ENCODE assay signal across 20 cellular contexts in the genomic region with DNA sequence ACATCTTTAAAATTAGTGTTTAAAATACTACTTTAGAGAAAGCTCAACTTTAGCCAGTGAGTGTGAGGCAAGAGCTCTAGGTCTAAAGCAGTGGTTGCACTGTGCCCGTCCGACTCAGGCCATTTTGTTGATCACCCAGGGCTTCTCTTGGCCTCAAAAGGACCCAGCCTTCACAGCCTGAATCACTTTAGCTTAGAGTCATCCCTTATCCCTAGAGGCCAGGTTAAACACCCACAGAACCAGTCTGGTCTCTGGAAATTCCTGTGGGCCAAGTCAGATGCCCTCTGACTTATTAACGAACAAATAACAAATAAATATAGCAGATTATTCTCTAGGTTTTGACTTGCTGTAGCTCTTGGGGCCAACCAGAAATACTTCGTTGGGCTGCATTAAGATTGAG.
DNase-seq lines count a peak whose midpoint lies in the region; ATAC-seq and TF ChIP-seq lines count a peak whose summit lies in the region.
"Had no signal": no experiment of that assay in that cellular context is flagged by ENCODE, and none has a peak within 500 bp of the region (broad histone marks: within the 10 kb centered on the region; RNA-seq: fewer than 3 reads in every experiment).

No MANE protein-coding gene starts in this region.

- no peak overlapping the region for H3K27ac Mint-ChIP-seq in MCF 10A (ENCODE audit: low read depth, unreplicated experiment)
- no peak overlapping the region for H3K27ac Mint-ChIP-seq in activated naive CD4-positive, alpha-beta T cell treated with anti-CD3 and anti-CD28 coated beads for 36 hours
- H3K27ac Mint-ChIP-seq: CD4-positive, alpha-beta memory T cell; naive thymus-derived CD8-positive, alpha-beta T cell; stimulated activated naive CD8-positive, alpha-beta T cell treated with anti-CD3 and anti-CD28 coated beads, Interleukin-15, amount 100 ng/mL, for 72 hours had no signal

- no peak for TF ChIP-seq POLR2A in breast epithelium (IDR thresholded peaks at IDR 0.05)

- H3K27me3 ChIP-seq in breast epithelium, result no peaks in the 10 kb centered on the region
- H3K27me3 ChIP-seq: gastroesophageal sphincter had no signal

- H3K36me3 ChIP-seq in breast epithelium, result no peaks in the 10 kb centered on the region
- H3K36me3 ChIP-seq: gastroesophageal sphincter, lower lobe of right lung had no signal

- no peaks in the 10 kb centered on the region for H3K9me3 ChIP-seq in breast epithelium
- H3K9me3 ChIP-seq: gastroesophageal sphincter, lower lobe of right lung had no signal

- H3K4me1 ChIP-seq in breast epithelium, result no peaks in the 10 kb centered on the region
- H3K4me1 ChIP-seq: gastroesophageal sphincter, lower lobe of right lung had no signal

- no peak overlapping the region for H3K4me3 Mint-ChIP-seq in MCF 10A (ENCODE audit: unreplicated experiment)
- no peak overlapping the region for H3K4me3 Mint-ChIP-seq in activated naive CD4-positive, alpha-beta T cell treated with anti-CD3 and anti-CD28 coated beads for 36 hours
- H3K4me3 Mint-ChIP-seq: CD4-positive, alpha-beta memory T cell; naive thymus-derived CD8-positive, alpha-beta T cell; stimulated activated naive CD8-positive, alpha-beta T cell treated with anti-CD3 and anti-CD28 coated beads, Interleukin-15, amount 100 ng/mL, for 72 hours had no signal

- ATAC-seq in GM21786 (IDR thresholded peaks at IDR 0.05; ENCODE audit: unreplicated experiment) (no peak), HG03457 (IDR thresholded peaks at IDR 0.05; ENCODE audit: unreplicated experiment) (no peak)
- ATAC-seq: gastroesophageal sphincter; naive thymus-derived CD8-positive, alpha-beta T cell; stimulated activated naive CD8-positive, alpha-beta T cell treated with anti-CD3 and anti-CD28 coated beads, Interleukin-15, amount 100 ng/mL, for 72 hours had no signal

- DNase-seq in MCF 10A (ENCODE audit: unreplicated experiment), result peak; percentile 23
- no peak for DNase-seq in breast epithelium (ENCODE audit: low spot score in 2 of 2)
- DNase-seq in astrocyte of the spinal cord (ENCODE audit: low read depth, low spot score), result peak; percentile 51
- peak; percentile 77 to 78 for DNase-seq in foreskin fibroblast
- peak; percentile 49 for DNase-seq in ureter (ENCODE audit: low spot score)
- DNase-seq in activated naive CD4-positive, alpha-beta T cell treated with anti-CD3 and anti-CD28 coated beads for 36 hours, result no peak
- DNase-seq: 8988T; activated CD4-positive, CD25-positive, alpha-beta regulatory T cell treated with anti-CD3 and anti-CD28 coated beads, Interleukin-2, amount 50 U/mL, for 72 hours; activated gamma-delta T cell treated with Interleukin-2 at 50 U/mL for 16 hours; CD4-positive, alpha-beta memory T cell; DND-41; Karpas-422; lower lobe of right lung; naive thymus-derived CD8-positive, alpha-beta T cell; SHP77 treated with DMSO at 0.1 percent for 48 hours; stimulated activated naive CD8-positive, alpha-beta T cell treated with anti-CD3 and anti-CD28 coated beads, Interleukin-15, amount 100 ng/mL, for 72 hours; T-helper 9 cell had no signal

- H3K27me3 Mint-ChIP-seq in MCF 10A (ENCODE audit: insufficient read depth, unreplicated experiment), result no peaks in the 10 kb centered on the region
- no peaks in the 10 kb centered on the region for H3K27me3 Mint-ChIP-seq in activated naive CD4-positive, alpha-beta T cell treated with anti-CD3 and anti-CD28 coated beads for 36 hours (ENCODE audit: low read depth)

- intact Hi-C loops in MCF 10A (cut with micrococcal nuclease), result no loop called here
- intact Hi-C loops in breast epithelium (cut with DNase I; ENCODE audit: low total_unique reads), result no loop called here
- intact Hi-C loops in activated naive CD4-positive, alpha-beta T cell treated with anti-CD3 and anti-CD28 coated beads for 36 hours (cut with micrococcal nuclease), result no loop called here

- in situ Hi-C loops in astrocyte of the spinal cord (cut with HindIII; ENCODE audit: low sequenced_read_pairs), result no loop called here

- TF ChIP-seq CTCF in MCF 10A (IDR thresholded peaks at IDR 0.05; ENCODE audit: unreplicated experiment), result no peak
- no peak for TF ChIP-seq CTCF in breast epithelium (IDR thresholded peaks at IDR 0.05)
- no peak for TF ChIP-seq CTCF in astrocyte of the spinal cord (IDR thresholded peaks at IDR 0.05; ENCODE audit: low read depth, low read length)
- no peak for TF ChIP-seq CTCF in foreskin fibroblast (IDR thresholded peaks at IDR 0.05; ENCODE audit: low read depth, low read length)

- peaks cover 19% of the 10 kb centered on the region for H3K36me3 Mint-ChIP-seq in MCF 10A (ENCODE audit: insufficient read depth, unreplicated experiment)
- H3K36me3 Mint-ChIP-seq in activated naive CD4-positive, alpha-beta T cell treated with anti-CD3 and anti-CD28 coated beads for 36 hours (ENCODE audit: low read depth), result peaks cover 5% of the 10 kb centered on the region
- H3K36me3 Mint-ChIP-seq: CD4-positive, alpha-beta memory T cell had no signal

- CTCF ChIA-PET in MCF 10A (lab: Yijun Ruan, JAX), result interaction anchor here (1.5 kb wide), 1 partner anchor 128 kb away, joined by 3 read pairs; no protein-coding TSS in a partner anchor
- CTCF ChIA-PET in activated naive CD4-positive, alpha-beta T cell treated with anti-CD3 and anti-CD28 coated beads for 36 hours (lab: Charles Lee), result no interaction called here

- H3K4me3 ChIP-seq in breast epithelium, result no peak overlapping the region
- H3K4me3 ChIP-seq in astrocyte of the spinal cord (ENCODE audit: low read depth, low read length), result no peak overlapping the region
- no peak overlapping the region for H3K4me3 ChIP-seq in foreskin fibroblast (ENCODE audit: low read depth in 1 of 2, low read length in 2 of 2)
- H3K4me3 ChIP-seq: gastroesophageal sphincter, lower lobe of right lung had no signal

- no peak overlapping the region for H3K27ac ChIP-seq in breast epithelium
- H3K27ac ChIP-seq: gastroesophageal sphincter, lower lobe of right lung had no signal

- peaks cover 16% of the 10 kb centered on the region for H3K4me1 Mint-ChIP-seq in MCF 10A (ENCODE audit: insufficient read depth, unreplicated experiment)
- no peaks in the 10 kb centered on the region for H3K4me1 Mint-ChIP-seq in activated naive CD4-positive, alpha-beta T cell treated with anti-CD3 and anti-CD28 coated beads for 36 hours (ENCODE audit: low read depth)
- H3K4me1 Mint-ChIP-seq: stimulated activated naive CD8-positive, alpha-beta T cell treated with anti-CD3 and anti-CD28 coated beads, Interleukin-15, amount 100 ng/mL, for 72 hours had no signal

- BruUV-seq in MCF 10A (replicated peaks; lab: Mats Ljungman, UMichigan), result no TSS peak

- no peaks in the 10 kb centered on the region for H3K9me3 Mint-ChIP-seq in MCF 10A (ENCODE audit: unreplicated experiment)
- H3K9me3 Mint-ChIP-seq in activated naive CD4-positive, alpha-beta T cell treated with anti-CD3 and anti-CD28 coated beads for 36 hours, result no peaks in the 10 kb centered on the region
- H3K9me3 Mint-ChIP-seq: CD4-positive, alpha-beta memory T cell; naive thymus-derived CD8-positive, alpha-beta T cell; stimulated activated naive CD8-positive, alpha-beta T cell treated with anti-CD3 and anti-CD28 coated beads, Interleukin-15, amount 100 ng/mL, for 72 hours had no signal

- POLR2A ChIA-PET in MCF 10A (lab: Yijun Ruan, JAX), result interaction anchor here (0.7 to 0.8 kb wide), 3 partner anchors 13 to 101 kb away, joined by 3 read pairs; no protein-coding TSS in a partner anchor

Comparison
In these comparisons a context has a peak if more than half of its experiments do, and no peak if none do; other contexts are left out.
1. DNase-seq: peak in MCF 10A (single experiment), astrocyte of the spinal cord (single experiment), foreskin fibroblast (2 of 2) and ureter (single experiment); none in breast epithelium (0 of 2) and activated naive CD4-positive, alpha-beta T cell treated with anti-CD3 and anti-CD28 coated beads for 36 hours (single experiment).